1 cellular context compared by ENCODE assay signal in the genomic region with DNA sequence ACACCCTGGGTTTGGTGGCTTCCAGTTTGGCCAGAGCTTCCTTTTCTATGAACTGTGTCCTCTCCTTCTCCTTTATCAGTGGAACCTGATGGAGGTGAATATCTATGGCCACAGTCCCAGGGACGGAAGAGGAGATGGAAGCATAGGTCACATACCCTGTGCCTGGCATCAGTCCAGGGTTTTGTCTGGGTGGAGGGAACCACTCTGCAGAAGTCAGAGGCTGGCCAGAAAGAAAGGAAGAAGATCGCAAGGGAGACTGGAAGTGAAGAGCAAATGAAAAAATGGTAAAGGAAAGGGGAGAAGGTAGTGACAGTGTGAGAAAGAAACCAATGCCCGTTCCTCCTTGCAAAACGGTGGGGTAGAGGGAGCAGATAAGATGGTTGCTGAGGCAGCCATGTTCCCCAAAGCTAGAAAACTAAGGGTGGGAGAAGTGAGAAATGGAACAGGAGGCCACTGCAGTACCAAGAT.
TF ChIP-seq lines count a peak whose summit lies in the region.

No MANE protein-coding gene starts in this region.

TF ChIP-seq in K562, 482 proteins besides CTCF, POLR2A, EP300 and RAD21 (continued from another document and continues in another):
- TF ChIP-seq, protein P1, sequence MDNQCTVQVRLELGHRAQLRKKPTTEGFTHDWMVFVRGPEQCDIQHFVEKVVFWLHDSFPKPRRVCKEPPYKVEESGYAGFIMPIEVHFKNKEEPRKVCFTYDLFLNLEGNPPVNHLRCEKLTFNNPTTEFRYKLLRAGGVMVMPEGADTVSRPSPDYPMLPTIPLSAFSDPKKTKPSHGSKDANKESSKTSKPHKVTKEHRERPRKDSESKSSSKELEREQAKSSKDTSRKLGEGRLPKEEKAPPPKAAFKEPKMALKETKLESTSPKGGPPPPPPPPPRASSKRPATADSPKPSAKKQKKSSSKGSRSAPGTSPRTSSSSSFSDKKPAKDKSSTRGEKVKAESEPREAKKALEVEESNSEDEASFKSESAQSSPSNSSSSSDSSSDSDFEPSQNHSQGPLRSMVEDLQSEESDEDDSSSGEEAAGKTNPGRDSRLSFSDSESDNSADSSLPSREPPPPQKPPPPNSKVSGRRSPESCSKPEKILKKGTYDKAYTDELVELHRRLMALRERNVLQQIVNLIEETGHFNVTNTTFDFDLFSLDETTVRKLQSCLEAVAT (IDR thresholded peaks at IDR 0.05) = peak in 1 of 2 experiments; percentile 32; a peak in 1 of 4 replicates
- TF ChIP-seq SUPT5H (IDR thresholded peaks at IDR 0.05) (peak; percentile 41; the same call in 1 of the 2 replicates), ILK (tag; IDR thresholded peaks at IDR 0.05; ENCODE audit: borderline replicate concordance, low read depth) (no peak), MTA2 (IDR thresholded peaks at IDR 0.05; ENCODE audit: low read depth) (peak; percentile 32; the same call in 1 of the 2 replicates), NCOA2 (IDR thresholded peaks at IDR 0.05; ENCODE audit: partially characterized antibody in 2 of 2) (peak in 1 of 2 experiments; percentile 20), ZEB2 (IDR thresholded peaks at IDR 0.05) (peak; percentile 71; the same call in 1 of the 2 replicates), NCOR1 (IDR thresholded peaks at IDR 0.05) (peak; percentile 83), ZNF23 (CRISPR knock-in tag; IDR thresholded peaks at IDR 0.05) (no peak), TAF9B (IDR thresholded peaks at IDR 0.05; ENCODE audit: partially characterized antibody) (peak; percentile 26), ZBTB43 (CRISPR knock-in tag; IDR thresholded peaks at IDR 0.05) (no peak), MXI1 (IDR thresholded peaks at IDR 0.05; ENCODE audit: low read depth, low read length) (no peak), FOXJ3 (CRISPR knock-in tag; IDR thresholded peaks at IDR 0.05) (no peak), GATAD2B (IDR thresholded peaks at IDR 0.05; ENCODE audit: borderline replicate concordance) (peak; percentile 63; the same call in 1 of the 2 replicates), ETV1 (tag; conservative IDR thresholded peaks at IDR 0.05; ENCODE audit: low read depth) (no peak; the same call in 1 of the 2 replicates), RBM15 (IDR thresholded peaks at IDR 0.05; ENCODE audit: insufficient read depth, low read length) (no peak), TAL1 (IDR thresholded peaks at IDR 0.05) (peak; percentile 73), ZNF740 (CRISPR knock-in tag; IDR thresholded peaks at IDR 0.05) (no peak), ZNF740 (tag; IDR thresholded peaks at IDR 0.05) (no peak), KDM5B (IDR thresholded peaks at IDR 0.05; ENCODE audit: insufficient replicate concordance, low read depth, low read length) (no peak), ZNF408 (CRISPR knock-in tag; IDR thresholded peaks at IDR 0.05; ENCODE audit: low read depth) (no peak), SMAD4 (CRISPR knock-in tag; conservative IDR thresholded peaks at IDR 0.05) (peak; percentile 64), TAF7 (tag; IDR thresholded peaks at IDR 0.05) (no peak), ZNF830 (CRISPR knock-in tag; IDR thresholded peaks at IDR 0.05) (no peak), DMBX1 (CRISPR knock-in tag; IDR thresholded peaks at IDR 0.05; ENCODE audit: borderline replicate concordance) (peak; percentile 59), CCAR2 (IDR thresholded peaks at IDR 0.05; ENCODE audit: low read depth, low read length) (no peak), TEAD4 (IDR thresholded peaks at IDR 0.05; ENCODE audit: low read length) (peak; percentile 80), TEAD4 (CRISPR knock-in tag; IDR thresholded peaks at IDR 0.05; ENCODE audit: borderline replicate concordance) (no peak), VEZF1 (CRISPR knock-in tag; IDR thresholded peaks at IDR 0.05) (no peak), ZBTB40 (IDR thresholded peaks at IDR 0.05) (no peak), ZBTB40 (CRISPR knock-in tag; IDR thresholded peaks at IDR 0.05) (no peak), E2F1 (CRISPR knock-in tag; IDR thresholded peaks at IDR 0.05) (no peak), ETS2 (tag; IDR thresholded peaks at IDR 0.05; ENCODE audit: borderline replicate concordance, poor library complexity, severe bottlenecking) (no peak), CHD4 (IDR thresholded peaks at IDR 0.05; ENCODE audit: insufficient read depth, insufficient replicate concordance, low read depth, low read length, poor library complexity, severe bottlenecking) (no peak), ZSCAN32 (CRISPR knock-in tag; IDR thresholded peaks at IDR 0.05) (no peak), POLR2AphosphoS5 (IDR thresholded peaks at IDR 0.05; ENCODE audit: control insufficient read depth, insufficient read depth, low read depth, low read length) (peak; percentile 66), ZBTB12 (CRISPR knock-in tag; IDR thresholded peaks at IDR 0.05) (no peak)
- TF ChIP-seq, protein P2, sequence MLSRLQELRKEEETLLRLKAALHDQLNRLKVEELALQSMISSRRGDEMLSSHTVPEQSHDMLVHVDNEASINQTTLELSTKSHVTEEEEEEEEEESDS (CRISPR knock-in tag; IDR thresholded peaks at IDR 0.05) = no peak
- TF ChIP-seq, protein P3, sequence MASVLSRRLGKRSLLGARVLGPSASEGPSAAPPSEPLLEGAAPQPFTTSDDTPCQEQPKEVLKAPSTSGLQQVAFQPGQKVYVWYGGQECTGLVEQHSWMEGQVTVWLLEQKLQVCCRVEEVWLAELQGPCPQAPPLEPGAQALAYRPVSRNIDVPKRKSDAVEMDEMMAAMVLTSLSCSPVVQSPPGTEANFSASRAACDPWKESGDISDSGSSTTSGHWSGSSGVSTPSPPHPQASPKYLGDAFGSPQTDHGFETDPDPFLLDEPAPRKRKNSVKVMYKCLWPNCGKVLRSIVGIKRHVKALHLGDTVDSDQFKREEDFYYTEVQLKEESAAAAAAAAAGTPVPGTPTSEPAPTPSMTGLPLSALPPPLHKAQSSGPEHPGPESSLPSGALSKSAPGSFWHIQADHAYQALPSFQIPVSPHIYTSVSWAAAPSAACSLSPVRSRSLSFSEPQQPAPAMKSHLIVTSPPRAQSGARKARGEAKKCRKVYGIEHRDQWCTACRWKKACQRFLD (CRISPR knock-in tag; IDR thresholded peaks at IDR 0.05) = no peak
- TF ChIP-seq, protein P4, sequence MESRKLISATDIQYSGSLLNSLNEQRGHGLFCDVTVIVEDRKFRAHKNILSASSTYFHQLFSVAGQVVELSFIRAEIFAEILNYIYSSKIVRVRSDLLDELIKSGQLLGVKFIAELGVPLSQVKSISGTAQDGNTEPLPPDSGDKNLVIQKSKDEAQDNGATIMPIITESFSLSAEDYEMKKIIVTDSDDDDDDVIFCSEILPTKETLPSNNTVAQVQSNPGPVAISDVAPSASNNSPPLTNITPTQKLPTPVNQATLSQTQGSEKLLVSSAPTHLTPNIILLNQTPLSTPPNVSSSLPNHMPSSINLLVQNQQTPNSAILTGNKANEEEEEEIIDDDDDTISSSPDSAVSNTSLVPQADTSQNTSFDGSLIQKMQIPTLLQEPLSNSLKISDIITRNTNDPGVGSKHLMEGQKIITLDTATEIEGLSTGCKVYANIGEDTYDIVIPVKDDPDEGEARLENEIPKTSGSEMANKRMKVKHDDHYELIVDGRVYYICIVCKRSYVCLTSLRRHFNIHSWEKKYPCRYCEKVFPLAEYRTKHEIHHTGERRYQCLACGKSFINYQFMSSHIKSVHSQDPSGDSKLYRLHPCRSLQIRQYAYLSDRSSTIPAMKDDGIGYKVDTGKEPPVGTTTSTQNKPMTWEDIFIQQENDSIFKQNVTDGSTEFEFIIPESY (CRISPR knock-in tag; IDR thresholded peaks at IDR 0.05) = no peak
